25 cellular contexts compared by ENCODE assay signal in genomic region chr11:96869207-96869606, GRCh38.
DNase-seq lines count a peak whose midpoint lies in the region; ATAC-seq, FAIRE-seq and TF ChIP-seq lines count a peak whose summit lies in the region.
"Had no signal": no experiment of that assay in that cellular context is flagged by ENCODE, and none has a peak within 500 bp of the region (broad histone marks: within the 10 kb centered on the region; RNA-seq: fewer than 3 reads in every experiment).

No MANE protein-coding gene starts in this region.

- H3K36me3 ChIP-seq in breast epithelium (no peaks in the 10 kb centered on the region), bronchial epithelial cell (ENCODE audit: control insufficient read depth, insufficient read depth, low read length) (no peaks in the 10 kb centered on the region), left lung (no peaks in the 10 kb centered on the region), aorta (ENCODE audit: control insufficient read depth in 1 of 2, insufficient read depth in 2 of 2, low read length in 1 of 2) (no peaks in the 10 kb centered on the region)
- H3K36me3 ChIP-seq: BE2C, sigmoid colon, tibial artery had no signal

- H3K4me1 ChIP-seq in breast epithelium: no peaks in the 10 kb centered on the region
- H3K4me1 ChIP-seq in left lung: no peaks in the 10 kb centered on the region
- no peaks in the 10 kb centered on the region for H3K4me1 ChIP-seq in aorta (ENCODE audit: control insufficient read depth in 1 of 2, insufficient read depth in 2 of 2, low read length in 2 of 2)
- H3K4me1 ChIP-seq: BE2C, body of pancreas, sigmoid colon, tibial artery had no signal

- no peak for FAIRE-seq in bronchial epithelial cell (lab: Jason Lieb, UNC)

- H3K9me3 ChIP-seq in breast epithelium (no peaks in the 10 kb centered on the region), left lung (no peaks in the 10 kb centered on the region), aorta (ENCODE audit: control insufficient read depth, low read length) (peaks cover 7% of the 10 kb centered on the region)
- H3K9me3 ChIP-seq: BE2C, body of pancreas, sigmoid colon, tibial artery had no signal

- intact Hi-C loops in MCF 10A (cut with micrococcal nuclease): no loop called here
- intact Hi-C loops in breast epithelium (cut with DNase I; ENCODE audit: low total_unique reads): no loop called here
- intact Hi-C loops in left lung (cut with DNase I): no loop called here
- intact Hi-C loops in aorta (cut with DNase I): no loop called here

- H3K27ac Mint-ChIP-seq in MCF 10A (ENCODE audit: low read depth, unreplicated experiment): no peak overlapping the region

- no peaks in the 10 kb centered on the region for H3K36me3 Mint-ChIP-seq in MCF 10A (ENCODE audit: insufficient read depth, unreplicated experiment)

- TF ChIP-seq POLR2A in breast epithelium (IDR thresholded peaks at IDR 0.05): no peak

- CTCF ChIA-PET in MCF 10A (lab: Yijun Ruan, JAX): no interaction called here

- POLR2A ChIA-PET in MCF 10A (lab: Yijun Ruan, JAX): no interaction called here

- DNase-seq in MCF 10A (ENCODE audit: unreplicated experiment): peak; percentile 30
- no peak for DNase-seq in breast epithelium (ENCODE audit: low spot score in 2 of 2)
- DNase-seq in bronchial epithelial cell (ENCODE audit: low read depth): peak; percentile 34
- DNase-seq in left lung: no peak
- DNase-seq in aorta: no peak
- DNase-seq in AML-193 (lab: John Stamatoyannopoulos, UW): no peak
- DNase-seq: activated CD4-positive, alpha-beta T cell treated with anti-CD3 and anti-CD28 coated beads, Interleukin-2, amount 50 U/mL, for 1 hour; activated CD8-positive, alpha-beta memory T cell treated with anti-CD3 and anti-CD28 coated beads, Interleukin-2, amount 50 U/mL, for 48 hours; BE2C; body of pancreas; EL; foreskin fibroblast; Karpas-422; NCI-H1092 treated with DMSO at 0.1 percent for 48 hours; NCI-H2081 treated with DMSO at 0.1 percent for 48 hours; NCI-H524; occipital lobe; sigmoid colon; stimulated activated naive CD4-positive, alpha-beta T cell treated with Interleukin-2 at 50 U/mL for 16 hours; tibial artery had no signal

- H3K27me3 ChIP-seq in breast epithelium: no peaks in the 10 kb centered on the region
- H3K27me3 ChIP-seq in bronchial epithelial cell (ENCODE audit: control insufficient read depth, insufficient read depth, low read length): no peaks in the 10 kb centered on the region
- H3K27me3 ChIP-seq in left lung: no peaks in the 10 kb centered on the region
- no peaks in the 10 kb centered on the region for H3K27me3 ChIP-seq in aorta (ENCODE audit: control insufficient read depth in 1 of 2, insufficient read depth in 2 of 2, low read length in 1 of 2)
- H3K27me3 ChIP-seq: BE2C, body of pancreas, sigmoid colon, tibial artery had no signal

- ATAC-seq in left lung (peak; percentile 52), aorta (ENCODE audit: low FRiP score) (peak; percentile 41), GM21526 (IDR thresholded peaks at IDR 0.05; ENCODE audit: low FRiP score, unreplicated experiment) (no peak), GM19467 (IDR thresholded peaks at IDR 0.05; ENCODE audit: unreplicated experiment) (no peak)
- ATAC-seq: body of pancreas had no signal

- H3K4me3 ChIP-seq in breast epithelium: no peak overlapping the region
- no peak overlapping the region for H3K4me3 ChIP-seq in bronchial epithelial cell (ENCODE audit: low read depth, low read length)
- H3K4me3 ChIP-seq in left lung: no peak overlapping the region
- no peak overlapping the region for H3K4me3 ChIP-seq in aorta (ENCODE audit: low read length in 2 of 2)
- H3K4me3 ChIP-seq: body of pancreas, coronary artery, sigmoid colon, tibial artery had no signal

- H3K4me1 Mint-ChIP-seq in MCF 10A (ENCODE audit: insufficient read depth, unreplicated experiment): no peaks in the 10 kb centered on the region

- no TSS peak for BruUV-seq in MCF 10A (replicated peaks; lab: Mats Ljungman, UMichigan)

- H3K4me3 Mint-ChIP-seq in MCF 10A (ENCODE audit: unreplicated experiment): no peak overlapping the region

- no peaks in the 10 kb centered on the region for H3K27me3 Mint-ChIP-seq in MCF 10A (ENCODE audit: insufficient read depth, unreplicated experiment)

- no peak for TF ChIP-seq CTCF in MCF 10A (IDR thresholded peaks at IDR 0.05; ENCODE audit: unreplicated experiment)
- TF ChIP-seq CTCF in breast epithelium (IDR thresholded peaks at IDR 0.05): no peak
- no peak for TF ChIP-seq CTCF in bronchial epithelial cell (IDR thresholded peaks at IDR 0.05; ENCODE audit: insufficient read depth, low read length, severe bottlenecking)
- no peak for TF ChIP-seq CTCF in left lung (IDR thresholded peaks at IDR 0.05)

- no peak overlapping the region for H3K27ac ChIP-seq in breast epithelium
- no peak overlapping the region for H3K27ac ChIP-seq in left lung
- H3K27ac ChIP-seq in aorta (ENCODE audit: low read depth in 1 of 2, low read length in 2 of 2): no peak overlapping the region
- H3K27ac ChIP-seq: 22Rv1, body of pancreas, coronary artery, sigmoid colon, tibial artery, VCaP had no signal

- no peaks in the 10 kb centered on the region for H3K9me3 Mint-ChIP-seq in MCF 10A (ENCODE audit: unreplicated experiment)

Comparison
In these comparisons a context has a peak if more than half of its experiments do, and no peak if none do; other contexts are left out.
1. DNase-seq: peak in MCF 10A (single experiment) and bronchial epithelial cell (single experiment); none in breast epithelium (0 of 2), left lung (0 of 2), aorta (0 of 2) and AML-193 (0 of 2).
2. ATAC-seq: peak in left lung (single experiment) and aorta (single experiment); none in GM21526 (single experiment) and GM19467 (single experiment).